Comparison of ENCODE assay signal across 14 cellular contexts in genomic region chr12:92424338-92424737, GRCh38.
DNase-seq lines count a peak whose midpoint lies in the region; ATAC-seq and TF ChIP-seq lines count a peak whose summit lies in the region.
"Had no signal": no experiment of that assay in that cellular context is flagged by ENCODE, and none has a peak within 500 bp of the region (broad histone marks: within the 10 kb centered on the region; RNA-seq: fewer than 3 reads in every experiment).

No MANE protein-coding gene starts in this region.

- ATAC-seq in HG02870 (IDR thresholded peaks at IDR 0.05; ENCODE audit: unreplicated experiment) (no peak), aorta (ENCODE audit: low FRiP score) (no peak), HG02885 (IDR thresholded peaks at IDR 0.05; ENCODE audit: poor library complexity, unreplicated experiment) (no peak)
- ATAC-seq: K562 had no signal

- H3K27me3 ChIP-seq in A673 (replicated peaks; ENCODE audit: insufficient read depth, low read depth, low read length, poor library complexity), result no peaks in the 10 kb centered on the region
- no peaks in the 10 kb centered on the region for H3K27me3 ChIP-seq in iPS-18a (ENCODE audit: control insufficient read depth, insufficient read depth, low read length)
- H3K27me3 ChIP-seq in aorta (ENCODE audit: control insufficient read depth in 1 of 2, insufficient read depth in 2 of 2, low read length in 1 of 2), result no peaks in the 10 kb centered on the region

- H3K27ac ChIP-seq in A673 (ENCODE audit: low read depth, low read length, poor library complexity, severe bottlenecking), result no peak overlapping the region
- peak overlapping the region; percentile 7 for H3K27ac ChIP-seq in iPS-18a (ENCODE audit: low read length)
- H3K27ac ChIP-seq in aorta (ENCODE audit: low read depth in 1 of 2, low read length in 2 of 2), result no peak overlapping the region

- H3K9ac ChIP-seq in iPS-18a (ENCODE audit: low read length), result no peak overlapping the region

- peaks cover 1% of the 10 kb centered on the region for H3K36me3 Mint-ChIP-seq in IgD-negative memory B cell

- WGBS in aorta, 2 donors, result 59 to 62% methylated on average over 4 of the region's 4 CpGs

- peaks cover 0 to 9% (median 0%) of the 10 kb centered on the region in 3 donors for H3K9me3 Mint-ChIP-seq in IgD-negative memory B cell

- POLR2A ChIA-PET in A673 (lab: Charles Lee; ENCODE audit: low non-redundant PET), result no interaction called here

- no TSS peak for BruUV-seq in A673 (replicated peaks; lab: Mats Ljungman, UMichigan)

- intact Hi-C loops in A673 (cut with micrococcal nuclease; ENCODE audit: unreplicated experiment), result no loop called here
- intact Hi-C loops in aorta (cut with DNase I), result no loop called here

- peak overlapping the region in 2 of 3 donors; percentile 9 to 41 for H3K27ac Mint-ChIP-seq in IgD-negative memory B cell
- H3K27ac Mint-ChIP-seq: activated CD4-positive, alpha-beta memory T cell treated with anti-CD3 and anti-CD28 coated beads, Interleukin-2, amount 10 ng/mL, durations not matched to agents 7 days and 5 days had no signal

- H3K4me1 Mint-ChIP-seq in IgD-negative memory B cell, result peaks cover 38 to 45% (median 41%) of the 10 kb centered on the region in 3 donors

- no peak overlapping the region for H3K4me3 Mint-ChIP-seq in IgD-negative memory B cell
- H3K4me3 Mint-ChIP-seq: activated CD4-positive, alpha-beta memory T cell treated with anti-CD3 and anti-CD28 coated beads, Interleukin-2, amount 10 ng/mL, durations not matched to agents 7 days and 5 days had no signal

- CTCF ChIA-PET in A673 (lab: Charles Lee), result interaction anchor here (0.6 kb wide), 1 partner anchor 17 kb away, joined by 12 read pairs; no protein-coding TSS in a partner anchor

- no peaks in the 10 kb centered on the region for H3K9me3 ChIP-seq in A673 (ENCODE audit: low read depth, low read length, poor library complexity, severe bottlenecking)
- H3K9me3 ChIP-seq in iPS-18a (ENCODE audit: control insufficient read depth, low read depth, low read length), result no peaks in the 10 kb centered on the region
- no peaks in the 10 kb centered on the region for H3K9me3 ChIP-seq in aorta (ENCODE audit: control insufficient read depth, low read length)

- no peaks in the 10 kb centered on the region for H3K36me3 ChIP-seq in A673 (ENCODE audit: insufficient read depth, low read length, poor library complexity, severe bottlenecking)
- H3K36me3 ChIP-seq in iPS-18a (ENCODE audit: control insufficient read depth, low read depth, low read length), result no peaks in the 10 kb centered on the region
- H3K36me3 ChIP-seq in aorta (ENCODE audit: control insufficient read depth in 1 of 2, insufficient read depth in 2 of 2, low read length in 1 of 2), result no peaks in the 10 kb centered on the region

- H3K4me3 ChIP-seq in A673 (ENCODE audit: low read depth, low read length, poor library complexity, severe bottlenecking) (no peak overlapping the region), cardiac fibroblast (replicated peaks in 1 of 2; ENCODE audit: low read depth in 2 of 2, low read length in 2 of 2) (no peak overlapping the region), iPS-18a (ENCODE audit: low read length) (peak overlapping the region; percentile 17), aorta (ENCODE audit: low read length in 2 of 2) (no peak overlapping the region)
- H3K4me3 ChIP-seq: K562 had no signal

- H3K4me1 ChIP-seq in A673 (ENCODE audit: insufficient read depth, low read length, poor library complexity, severe bottlenecking), result peaks cover 22% of the 10 kb centered on the region
- peaks cover 25% of the 10 kb centered on the region for H3K4me1 ChIP-seq in iPS-18a (ENCODE audit: control insufficient read depth, low read depth, low read length)
- no peaks in the 10 kb centered on the region for H3K4me1 ChIP-seq in aorta (ENCODE audit: control insufficient read depth in 1 of 2, insufficient read depth in 2 of 2, low read length in 2 of 2)

- H3K27me3 Mint-ChIP-seq in IgD-negative memory B cell, result no peaks in the 10 kb centered on the region
- H3K27me3 Mint-ChIP-seq: activated CD4-positive, alpha-beta memory T cell treated with anti-CD3 and anti-CD28 coated beads, Interleukin-2, amount 10 ng/mL, durations not matched to agents 7 days and 5 days had no signal

- peak; percentile 47 for DNase-seq in A673 (ENCODE audit: low spot score)
- DNase-seq in cardiac fibroblast (ENCODE audit: low read depth in 2 of 2), result peak; percentile 48 to 73
- no peak for DNase-seq in aorta
- DNase-seq in stimulated activated CD4-positive, alpha-beta T cell treated with anti-CD3 and anti-CD28 coated beads, Interleukin-4, amount 100 ng/mL, for 24 hours, result no peak
- DNase-seq: activated CD4-positive, alpha-beta memory T cell treated with anti-CD3 and anti-CD28 coated beads, Interleukin-2, amount 10 ng/mL, durations not matched to agents 7 days and 5 days; activated naive CD4-positive, alpha-beta T cell treated with Interleukin-2 at 50 U/mL for 16 hours; DMS 273 treated with DMSO at 0.1 percent for 48 hours; nucleus accumbens; OCI-M1 had no signal

- TF ChIP-seq CTCF in A673 (conservative IDR thresholded peaks at IDR 0.05; ENCODE audit: low read depth, low read length) (no peak), cardiac fibroblast (IDR thresholded peaks at IDR 0.05; ENCODE audit: low read depth, low read length) (no peak)

Comparison
In these comparisons a context has a peak if more than half of its experiments do, and no peak if none do; other contexts are left out.
1. DNase-seq: peak in A673 (single experiment) and cardiac fibroblast (2 of 2); none in aorta (0 of 2) and stimulated activated CD4-positive, alpha-beta T cell treated with anti-CD3 and anti-CD28 coated beads, Interleukin-4, amount 100 ng/mL, for 24 hours (single experiment).